Comparison of ENCODE assay signal across 27 cellular contexts in genomic region chr7:132969520-132969919, GRCh38.
"Had no signal": no experiment of that assay in that cellular context is flagged by ENCODE, and none has a peak within 500 bp of the region (broad histone marks: within the 10 kb centered on the region; RNA-seq: fewer than 3 reads in every experiment).

No MANE protein-coding gene starts in this region.

- ATAC-seq: activated naive CD4-positive, alpha-beta T cell treated with anti-CD3 and anti-CD28 coated beads, Interleukin-2, amount 50 U/mL, for 72 hours; activated T-cell treated with anti-CD3 and anti-CD28 coated beads, Interleukin-2, amount 50 U/mL, for 72 hours; esophagus mucosa had no signal

- H3K4me3 Mint-ChIP-seq: activated CD4-positive, alpha-beta memory T cell treated with anti-CD3 and anti-CD28 coated beads, Interleukin-2, amount 10 ng/mL, durations not matched to agents 7 days and 5 days; activated CD4-positive, alpha-beta T cell treated with anti-CD3 and anti-CD28 coated beads, Interleukin-2, amount 10 ng/mL, durations not matched to agents 7 days and 5 days; activated naive CD4-positive, alpha-beta T cell treated with anti-CD3 and anti-CD28 coated beads, Interleukin-2, amount 10 ng/mL, durations not matched to agents 7 days and 5 days; activated naive CD8-positive, alpha-beta T cell treated with anti-CD3 and anti-CD28 coated beads, Interleukin-2, amount 10 ng/mL, durations not matched to agents 7 days and 5 days; activated T-cell treated with anti-CD3 and anti-CD28 coated beads, Interleukin-2, amount 50 U/mL, for 24 hours; activated T-cell treated with anti-CD3 and anti-CD28 coated beads, Interleukin-2, amount 50 U/mL, for 72 hours; central memory CD8-positive, alpha-beta T cell; dendritic cell treated with granulocyte-macrophage colony-stimulating factor and Interleukin-4, amounts not matched to agents 40 ng/mL and 50 ng/mL, for 4 days; endodermal cell had no signal

- H3K4me1 Mint-ChIP-seq: activated CD4-positive, alpha-beta memory T cell treated with anti-CD3 and anti-CD28 coated beads, Interleukin-2, amount 10 ng/mL, durations not matched to agents 7 days and 5 days; activated CD4-positive, alpha-beta T cell treated with anti-CD3 and anti-CD28 coated beads, Interleukin-2, amount 10 ng/mL, durations not matched to agents 7 days and 5 days; activated naive CD4-positive, alpha-beta T cell treated with anti-CD3 and anti-CD28 coated beads, Interleukin-2, amount 10 ng/mL, durations not matched to agents 7 days and 5 days; activated naive CD8-positive, alpha-beta T cell treated with anti-CD3 and anti-CD28 coated beads, Interleukin-2, amount 10 ng/mL, durations not matched to agents 7 days and 5 days had no signal

- H3K27me3 Mint-ChIP-seq: activated CD4-positive, alpha-beta memory T cell treated with anti-CD3 and anti-CD28 coated beads, Interleukin-2, amount 10 ng/mL, durations not matched to agents 7 days and 5 days; activated CD4-positive, alpha-beta T cell treated with anti-CD3 and anti-CD28 coated beads, Interleukin-2, amount 10 ng/mL, durations not matched to agents 7 days and 5 days; activated naive CD4-positive, alpha-beta T cell treated with anti-CD3 and anti-CD28 coated beads, Interleukin-2, amount 10 ng/mL, durations not matched to agents 7 days and 5 days; activated naive CD8-positive, alpha-beta T cell treated with anti-CD3 and anti-CD28 coated beads, Interleukin-2, amount 10 ng/mL, durations not matched to agents 7 days and 5 days; activated T-cell treated with anti-CD3 and anti-CD28 coated beads, Interleukin-2, amount 50 U/mL, for 24 hours; central memory CD8-positive, alpha-beta T cell; dendritic cell treated with granulocyte-macrophage colony-stimulating factor and Interleukin-4, amounts not matched to agents 40 ng/mL and 50 ng/mL, for 4 days had no signal

- H3K27ac ChIP-seq: brain microvascular endothelial cell, coronary artery, dorsolateral prefrontal cortex had no signal

- H3K4me3 ChIP-seq: coronary artery, dorsolateral prefrontal cortex had no signal

- H3K27me3 ChIP-seq: brain microvascular endothelial cell, dorsolateral prefrontal cortex had no signal

- H3K9me3 Mint-ChIP-seq: activated CD4-positive, alpha-beta memory T cell treated with anti-CD3 and anti-CD28 coated beads, Interleukin-2, amount 10 ng/mL, durations not matched to agents 7 days and 5 days; activated CD4-positive, alpha-beta T cell treated with anti-CD3 and anti-CD28 coated beads, Interleukin-2, amount 10 ng/mL, durations not matched to agents 7 days and 5 days; activated naive CD4-positive, alpha-beta T cell treated with anti-CD3 and anti-CD28 coated beads, Interleukin-2, amount 10 ng/mL, durations not matched to agents 7 days and 5 days; activated naive CD4-positive, alpha-beta T cell treated with anti-CD3 and anti-CD28 coated beads, Interleukin-2, amount 50 U/mL, for 72 hours; activated naive CD8-positive, alpha-beta T cell treated with anti-CD3 and anti-CD28 coated beads, Interleukin-2, amount 10 ng/mL, durations not matched to agents 7 days and 5 days; activated T-cell treated with anti-CD3 and anti-CD28 coated beads, Interleukin-2, amount 50 U/mL, for 24 hours; activated T-cell treated with anti-CD3 and anti-CD28 coated beads, Interleukin-2, amount 50 U/mL, for 72 hours; central memory CD8-positive, alpha-beta T cell; dendritic cell treated with granulocyte-macrophage colony-stimulating factor and Interleukin-4, amounts not matched to agents 40 ng/mL and 50 ng/mL, for 4 days; endodermal cell had no signal

- DNase-seq: activated CD4-positive, alpha-beta memory T cell treated with anti-CD3 and anti-CD28 coated beads, Interleukin-2, amount 10 ng/mL, durations not matched to agents 7 days and 5 days; activated CD4-positive, alpha-beta T cell treated with anti-CD3 and anti-CD28 coated beads for 1 hour; activated CD4-positive, alpha-beta T cell treated with anti-CD3 and anti-CD28 coated beads for 4 hours; activated CD4-positive, alpha-beta T cell treated with anti-CD3 and anti-CD28 coated beads, Interleukin-2, amount 10 ng/mL, durations not matched to agents 7 days and 5 days; activated CD4-positive, alpha-beta T cell treated with anti-CD3 and anti-CD28 coated beads, Interleukin-2, amount 50 U/mL, for 4 hours; activated CD8-positive, alpha-beta memory T cell treated with anti-CD3 and anti-CD28 coated beads, Interleukin-2, amount 50 U/mL, for 48 hours; activated gamma-delta T cell; activated naive CD4-positive, alpha-beta T cell; activated naive CD4-positive, alpha-beta T cell treated with anti-CD3 and anti-CD28 coated beads, Interleukin-2, amount 10 ng/mL, durations not matched to agents 7 days and 5 days; activated naive CD8-positive, alpha-beta T cell treated with anti-CD3 and anti-CD28 coated beads, Interleukin-2, amount 10 ng/mL, durations not matched to agents 7 days and 5 days; activated T-cell treated with anti-CD3 and anti-CD28 coated beads for 4 hours; activated T-cell treated with anti-CD3 and anti-CD28 coated beads, Interleukin-2, amount 50 U/mL, for 24 hours; activated T-cell treated with anti-CD3 and anti-CD28 coated beads, Interleukin-2, amount 50 U/mL, for 72 hours; amniotic stem cell; anterior cingulate cortex; brain microvascular endothelial cell; dorsolateral prefrontal cortex; effector memory CD4-positive, alpha-beta T cell; endodermal cell; foreskin fibroblast; head of caudate nucleus; T-helper 2 cell had no signal

- H3K27ac Mint-ChIP-seq: activated CD4-positive, alpha-beta memory T cell treated with anti-CD3 and anti-CD28 coated beads, Interleukin-2, amount 10 ng/mL, durations not matched to agents 7 days and 5 days; activated CD4-positive, alpha-beta T cell treated with anti-CD3 and anti-CD28 coated beads, Interleukin-2, amount 10 ng/mL, durations not matched to agents 7 days and 5 days; activated naive CD4-positive, alpha-beta T cell treated with anti-CD3 and anti-CD28 coated beads, Interleukin-2, amount 10 ng/mL, durations not matched to agents 7 days and 5 days; activated naive CD8-positive, alpha-beta T cell treated with anti-CD3 and anti-CD28 coated beads, Interleukin-2, amount 10 ng/mL, durations not matched to agents 7 days and 5 days; activated T-cell treated with anti-CD3 and anti-CD28 coated beads, Interleukin-2, amount 50 U/mL, for 24 hours; activated T-cell treated with anti-CD3 and anti-CD28 coated beads, Interleukin-2, amount 50 U/mL, for 72 hours; dendritic cell treated with granulocyte-macrophage colony-stimulating factor and Interleukin-4, amounts not matched to agents 40 ng/mL and 50 ng/mL, for 4 days; endodermal cell had no signal
